ENCODE assay signal across 4 cellular contexts in genomic region chr12:50809131-50809530, GRCh38. TPM values are rescaled to one million over a fixed set of nuclear protein-coding genes. Genes with fewer than 3 reads are reported as not detected.
"Had no signal": no experiment of that assay in that cellular context is flagged by ENCODE, and none has a peak within 500 bp of the region (broad histone marks: within the 10 kb centered on the region; RNA-seq: fewer than 3 reads in every experiment).

No MANE protein-coding gene starts in this region.

RNA-seq across cellular contexts. Expression of gene TMPRSS12, which starts 33.6 kb away (rescaled TPM):
- total RNA-seq: LHCN-M2, M059J, MCF 10A, NCI-H460 had no signal
